Comparison of ENCODE assay signal across 8 cellular contexts in the genomic region with DNA sequence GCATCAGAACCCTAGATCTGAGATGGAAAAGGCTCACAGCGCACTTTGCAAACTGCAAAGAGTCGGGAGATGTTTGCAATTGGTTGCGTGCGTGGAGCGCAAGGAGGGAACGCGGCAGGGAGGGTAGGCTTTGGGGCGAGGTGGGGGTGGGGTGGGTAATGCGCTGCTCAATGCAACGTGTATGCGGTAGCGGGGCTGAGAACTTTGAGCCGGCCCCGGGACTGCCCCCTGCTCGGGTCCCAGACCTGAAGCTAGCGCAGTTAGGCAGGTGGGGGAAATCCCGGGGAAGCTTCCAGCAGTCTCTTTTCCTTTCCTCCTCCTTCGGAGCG. TPM values are rescaled to one million over a fixed set of nuclear protein-coding genes. Genes with fewer than 3 reads are reported as not detected.
DNase-seq lines count a peak whose midpoint lies in the region; ATAC-seq and TF ChIP-seq lines count a peak whose summit lies in the region.

No MANE protein-coding gene starts in this region.

- peak overlapping the region; percentile 6 for H2BK5ac ChIP-seq in IMR-90 (ENCODE audit: low read depth, low read length, poor library complexity, severe bottlenecking)

- DNase-seq in activated T-cell treated with anti-CD3 and anti-CD28 coated beads, Interleukin-2, amount 50 U/mL, for 24 hours = no peak
- no peak for DNase-seq in activated T-cell treated with anti-CD3 and anti-CD28 coated beads, Interleukin-2, amount 50 U/mL, for 1 hour
- DNase-seq in IMR-90 (no peak), ascending aorta (ENCODE audit: low spot score in 2 of 2) (no peak), immature natural killer cell (no peak), pons (ENCODE audit: low spot score) (no peak), retina (no peak)

- POLR2A ChIA-PET in IMR-90 (lab: Charles Lee; ENCODE audit: unreplicated experiment) = interaction anchor here (0.9 kb wide), 1 partner anchor 10 kb away, joined by 3 read pairs; no protein-coding TSS in a partner anchor

- peak overlapping the region; percentile 94 for H3K27ac Mint-ChIP-seq in activated T-cell treated with anti-CD3 and anti-CD28 coated beads, Interleukin-2, amount 50 U/mL, for 24 hours
- H3K27ac Mint-ChIP-seq in immature natural killer cell = peak overlapping the region; percentile 97 to 99 (median 98)

- TF ChIP-seq CTCF in IMR-90 (conservative IDR thresholded peaks at IDR 0.05; ENCODE audit: low read depth, low read length) = no peak
- no peak for TF ChIP-seq CTCF in ascending aorta (IDR thresholded peaks at IDR 0.05)

- H3K27me3 ChIP-seq in IMR-90 (ENCODE audit: control insufficient read depth, insufficient read depth, low read length) (no peaks in the 10 kb centered on the region), ascending aorta (no peaks in the 10 kb centered on the region), subcutaneous abdominal adipose tissue (ENCODE audit: control insufficient read depth in 5 of 5, insufficient read depth in 4 of 5, low read length in 5 of 5) (peaks cover 0 to 9% (median 2%) of the 10 kb centered on the region in 5 donors)

- no peak overlapping the region for H2AK5ac ChIP-seq in IMR-90 (ENCODE audit: low read depth, low read length)

- no peak overlapping the region for H2BK120ac ChIP-seq in IMR-90 (ENCODE audit: low read depth, low read length)

- in situ Hi-C loops in IMR-90 (cut with MboI; ENCODE audit: low sequenced_read_pairs) = no loop called here

- peak overlapping the region in 1 of 2 experiments; percentile 59; a peak in 1 of 4 replicates for H4K8ac ChIP-seq in IMR-90 (ENCODE audit: low read depth in 2 of 2, low read length in 2 of 2)

- TF ChIP-seq POLR2A in IMR-90 (IDR thresholded peaks at IDR 0.05; ENCODE audit: low read depth, low read length) = no peak

- H3K23ac ChIP-seq in IMR-90 (ENCODE audit: low read depth, low read length) = no peak overlapping the region

- peak overlapping the region; percentile 53 for H3K27ac ChIP-seq in IMR-90 (ENCODE audit: insufficient read depth, low read length)
- peak overlapping the region; percentile 93 to 94 for H3K27ac ChIP-seq in ascending aorta
- peak overlapping the region; percentile 83 for H3K27ac ChIP-seq in subcutaneous abdominal adipose tissue (ENCODE audit: low read depth, low read length)

- 0 out of 2 replicates have a peak overlapping the region, but pooled peaks have one; percentile 16 for H3K56ac ChIP-seq in IMR-90 (ENCODE audit: extremely low read depth, insufficient read depth, low read length)

- TF ChIP-seq RAD21 in IMR-90 (IDR thresholded peaks at IDR 0.05; ENCODE audit: low read length) = no peak

- H3K4me1 ChIP-seq in IMR-90 (ENCODE audit: control insufficient read depth, insufficient read depth, low read length) (peaks cover 13% of the 10 kb centered on the region), ascending aorta (peaks cover 6 to 16% of the 10 kb centered on the region in 2 donors), subcutaneous abdominal adipose tissue (ENCODE audit: control insufficient read depth in 5 of 5, insufficient read depth in 5 of 5, low read length in 5 of 5) (peaks cover 6 to 48% (median 23%) of the 10 kb centered on the region in 5 donors)

- no peak overlapping the region for H3K14ac ChIP-seq in IMR-90 (replicated peaks; ENCODE audit: low read depth, low read length)

- BruUV-seq in IMR-90 (replicated peaks; lab: Mats Ljungman, UMichigan) = no TSS peak

- dilution Hi-C loops in IMR-90 (cut with HindIII; ENCODE audit: low sequenced_read_pairs, unreplicated experiment) = no loop called here

- H2BK20ac ChIP-seq in IMR-90 (ENCODE audit: low read depth, low read length) = no peak overlapping the region

- H3K36me3 ChIP-seq in IMR-90 (ENCODE audit: control insufficient read depth, insufficient read depth, low read length) = no peaks in the 10 kb centered on the region
- H3K36me3 ChIP-seq in ascending aorta = no peaks in the 10 kb centered on the region
- peaks cover 0 to 41% (median 36%) of the 10 kb centered on the region in 5 donors for H3K36me3 ChIP-seq in subcutaneous abdominal adipose tissue (ENCODE audit: control insufficient read depth in 5 of 5, insufficient read depth in 5 of 5, low read length in 5 of 5)

- H3K4me3 ChIP-seq in IMR-90 (ENCODE audit: insufficient read depth, low read depth, low read length) = peak overlapping the region; percentile 76
- H3K4me3 ChIP-seq in ascending aorta = peak overlapping the region; percentile 62 to 77
- peak overlapping the region; percentile 99 to 100 (median 99) for H3K4me3 ChIP-seq in subcutaneous abdominal adipose tissue (ENCODE audit: low read depth in 1 of 5, low read length in 5 of 5)

- H3K36me3 Mint-ChIP-seq in activated T-cell treated with anti-CD3 and anti-CD28 coated beads, Interleukin-2, amount 50 U/mL, for 24 hours (ENCODE audit: low read depth) = peaks cover 33% of the 10 kb centered on the region
- peaks cover 0 to 6% (median 0%) of the 10 kb centered on the region in 3 donors for H3K36me3 Mint-ChIP-seq in immature natural killer cell

- 0 out of 2 replicates have a peak overlapping the region, but pooled peaks have one; percentile 1 for H3K4ac ChIP-seq in IMR-90 (ENCODE audit: low read depth, low read length)

- H4K20me1 ChIP-seq in IMR-90 (ENCODE audit: insufficient read depth, low read length) = peaks cover 15% of the 10 kb centered on the region; the same call in 1 of the 2 replicates

- peaks cover 50% of the 10 kb centered on the region for H3K4me1 Mint-ChIP-seq in activated T-cell treated with anti-CD3 and anti-CD28 coated beads, Interleukin-2, amount 50 U/mL, for 24 hours (ENCODE audit: low read depth)
- peaks cover 41 to 42% of the 10 kb centered on the region in 2 donors for H3K4me1 Mint-ChIP-seq in immature natural killer cell

- H3K79me1 ChIP-seq in IMR-90 (ENCODE audit: low read depth in 1 of 2, low read length in 2 of 2) = peaks cover 0 to 24% of the 10 kb centered on the region in 2 experiments; a peak in 2 of 4 replicates

- H3K4me2 ChIP-seq in IMR-90 (ENCODE audit: low read depth, low read length) = peak overlapping the region; percentile 76

- no peak overlapping the region for H3K18ac ChIP-seq in IMR-90 (ENCODE audit: low read depth, low read length)

- H3K9me3 Mint-ChIP-seq in activated T-cell treated with anti-CD3 and anti-CD28 coated beads, Interleukin-2, amount 50 U/mL, for 24 hours = no peaks in the 10 kb centered on the region
- H3K9me3 Mint-ChIP-seq in immature natural killer cell = no peaks in the 10 kb centered on the region

- H3K9me3 ChIP-seq in IMR-90 (ENCODE audit: control insufficient read depth, insufficient read depth, low read length) = no peaks in the 10 kb centered on the region
- H3K9me3 ChIP-seq in ascending aorta = no peaks in the 10 kb centered on the region
- H3K9me3 ChIP-seq in subcutaneous abdominal adipose tissue (ENCODE audit: control insufficient read depth in 5 of 5, low read length in 5 of 5) = no peaks in the 10 kb centered on the region

- H4K5ac ChIP-seq in IMR-90 (ENCODE audit: low read depth, low read length) = no peak overlapping the region

- peak overlapping the region; percentile 67 for H3K9ac ChIP-seq in IMR-90 (ENCODE audit: low read depth, low read length)
- peak overlapping the region; percentile 81 to 99 (median 94) for H3K9ac ChIP-seq in subcutaneous abdominal adipose tissue (ENCODE audit: low read length in 5 of 5)

- no peak overlapping the region for H2BK15ac ChIP-seq in IMR-90 (ENCODE audit: low read depth, low read length)

- ATAC-seq in IMR-90 (ENCODE audit: low read depth) = peak; percentile 13

- H3K27me3 Mint-ChIP-seq in activated T-cell treated with anti-CD3 and anti-CD28 coated beads, Interleukin-2, amount 50 U/mL, for 24 hours = peaks cover 17% of the 10 kb centered on the region
- H3K27me3 Mint-ChIP-seq in immature natural killer cell (ENCODE audit: low read depth in 3 of 3) = peaks cover 59 to 67% (median 64%) of the 10 kb centered on the region in 3 donors

- H2AFZ ChIP-seq in IMR-90 (replicated peaks; ENCODE audit: low read length, poor library complexity) = peak overlapping the region; percentile 97

- peak overlapping the region; percentile 80 for H2AK9ac ChIP-seq in IMR-90 (replicated peaks; ENCODE audit: low read depth, low read length, poor library complexity)

- peaks cover 3% of the 10 kb centered on the region; the same call in 1 of the 2 replicates for H3K9me1 ChIP-seq in IMR-90 (ENCODE audit: insufficient read depth, low read length)

- CTCF ChIA-PET in IMR-90 (lab: Yijun Ruan, JAX) = interaction anchor here (1.3 to 1.5 kb wide), 3 partner anchors 10 to 29 kb away, joined by 7 to 12 read pairs (median 9); no protein-coding TSS in a partner anchor

- H4K91ac ChIP-seq in IMR-90 (ENCODE audit: insufficient read depth, low read depth, low read length) = no peak overlapping the region

- peak overlapping the region; percentile 86 for H3K4me3 Mint-ChIP-seq in activated T-cell treated with anti-CD3 and anti-CD28 coated beads, Interleukin-2, amount 50 U/mL, for 24 hours
- peak overlapping the region; percentile 92 to 93 (median 93) for H3K4me3 Mint-ChIP-seq in immature natural killer cell

- WGBS in IMR-90 (ENCODE audit: extremely low coverage in 2 of 2, insufficient read length in 1 of 2), 2 experiments = 0% methylated on average over 3 of the region's 19 CpGs; no CpG with 5 or more reads in 1 of the 2 experiments

- intact Hi-C loops in IMR-90 (cut with micrococcal nuclease) = no loop called here
- intact Hi-C loops in ascending aorta (cut with DNase I) = loop anchor here (1.0 to 2.0 kb wide), 3 partner anchors 18 to 39 kb away; no protein-coding TSS in a partner anchor

RNA-seq across cellular contexts. Expression of a gene that starts 1.0 kb away (rescaled TPM):
- total RNA-seq in IMR-90 (2012; rRNA removed) (11.1 and 31.9 TPM in 2 replicates), ascending aorta (511 TPM)
- polyA plus RNA-seq in IMR-90 (2012; rRNA removed) (15.6 and 60.1 TPM in 2 replicates), immature natural killer cell (10 to 100 TPM; 11.6 to 30.1 (median 11.6) TPM)
- polyA plus RNA-seq in IMR-90 (2012; cell fraction: cytosol; rRNA removed) = 52.4 and 90.3 TPM in 2 replicates
- 982 and 1,348 TPM in 2 replicates for polyA plus RNA-seq in IMR-90 (2012; cell fraction: nucleus; rRNA removed; ENCODE audit: low replicate concordance)

RNA-seq across cellular contexts. Expression of a gene that starts 28.1 kb away (rescaled TPM):
- total RNA-seq in IMR-90 (2012; rRNA removed) (5.3 and 5.7 TPM in 2 replicates), ascending aorta (37.1 TPM)
- polyA plus RNA-seq in IMR-90 (2012; rRNA removed) (17.4 and 19.4 TPM in 2 replicates), immature natural killer cell (under 1 TPM in 2 of 3 donors, not detected in 1; 0.48 to 0.80 TPM)
- 16.9 and 38.3 TPM in 2 replicates for polyA plus RNA-seq in IMR-90 (2012; cell fraction: cytosol; rRNA removed)
- 11.9 and 20.0 TPM in 2 replicates for polyA plus RNA-seq in IMR-90 (2012; cell fraction: nucleus; rRNA removed; ENCODE audit: low replicate concordance)

RNA-seq across cellular contexts. Expression of a gene that starts 29.5 kb away (rescaled TPM):
- total RNA-seq in IMR-90 (2012; rRNA removed) (0.56 and 0.90 TPM in 2 replicates), ascending aorta (2.2 TPM)
- polyA plus RNA-seq in IMR-90 (2012; rRNA removed) (1.6 TPM in 2 replicates), immature natural killer cell (1 to 10 TPM; 3.9 to 5.7 (median 4.0) TPM)
- polyA plus RNA-seq in IMR-90 (2012; cell fraction: cytosol; rRNA removed) = 2.0 and 2.9 TPM in 2 replicates
- 3.4 and 4.5 TPM in 2 replicates for polyA plus RNA-seq in IMR-90 (2012; cell fraction: nucleus; rRNA removed; ENCODE audit: low replicate concordance)

RNA-seq across cellular contexts. Expression of a gene that starts 38.5 kb away (rescaled TPM):
- total RNA-seq in IMR-90 (2012; rRNA removed) (61.1 and 66.9 TPM in 2 replicates), ascending aorta (110 TPM)
- polyA plus RNA-seq in IMR-90 (2012; rRNA removed) (88.8 and 126 TPM in 2 replicates), immature natural killer cell (100 to 1,000 TPM in 1 of 3 donors, 10 to 100 TPM in 2; 91.2 to 126 (median 93.4) TPM)
- polyA plus RNA-seq in IMR-90 (2012; cell fraction: cytosol; rRNA removed) = 92.1 and 92.3 TPM in 2 replicates
- 91.0 and 119 TPM in 2 replicates for polyA plus RNA-seq in IMR-90 (2012; cell fraction: nucleus; rRNA removed; ENCODE audit: low replicate concordance)

RNA-seq across cellular contexts. Expression of a gene that starts 45.0 kb away (rescaled TPM):
- total RNA-seq in IMR-90 (2012; rRNA removed) = 76.9 and 84.2 TPM in 2 replicates
- 132 and 153 TPM in 2 replicates for polyA plus RNA-seq in IMR-90 (2012; rRNA removed)
- 113 and 118 TPM in 2 replicates for polyA plus RNA-seq in IMR-90 (2012; cell fraction: cytosol; rRNA removed)
- polyA plus RNA-seq in IMR-90 (2012; cell fraction: nucleus; rRNA removed; ENCODE audit: low replicate concordance) = 152 and 183 TPM in 2 replicates
- total RNA-seq in ascending aorta = 142 TPM
- 10 to 100 TPM; 50.8 to 62.2 (median 54.5) TPM for polyA plus RNA-seq in immature natural killer cell

Comparison
In these comparisons a context has a peak if more than half of its experiments do, and no peak if none do; other contexts are left out.
1. RNA of a gene that starts 1.0 kb away (total RNA-seq): 511 TPM in ascending aorta (single experiment); 11.1 to 31.9 TPM in IMR-90; every median in the first group is over 10 times any median in the second.
2. Peak in every context shown above with its lines, with median percentiles within 50 percentile points of each other: H3K27ac ChIP-seq and H3K4me3 ChIP-seq.